ENCODE assay signal across 31 cellular contexts in the genomic region with DNA sequence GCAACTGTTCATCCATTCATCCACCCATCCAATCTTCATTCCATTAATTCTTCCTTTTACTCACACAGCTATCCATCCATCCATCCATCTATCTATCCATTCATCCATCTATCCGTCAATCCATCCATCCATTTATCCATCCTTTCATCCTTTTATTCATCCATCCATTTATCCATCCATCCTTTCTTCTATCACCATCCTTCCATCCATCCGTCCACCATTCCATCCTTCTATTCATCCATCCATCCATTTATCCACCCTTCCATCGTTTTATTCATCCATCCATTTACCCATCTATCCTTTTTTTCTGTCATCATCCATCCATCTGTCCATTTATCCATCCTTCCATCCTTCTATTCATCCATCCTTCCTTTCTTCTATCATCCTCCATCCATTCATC.
"Had no signal": no experiment of that assay in that cellular context is flagged by ENCODE, and none has a peak within 500 bp of the region (broad histone marks: within the 10 kb centered on the region; RNA-seq: fewer than 3 reads in every experiment).

No MANE protein-coding gene starts in this region.

- H3K9me3 Mint-ChIP-seq: natural killer cell treated with Interleukin-12 subunit alpha and Interleukin-12 subunit beta and Interleukin-15 and Interleukin-18, amount 100 ng/mL, for 72 hours; nephron progenitor cell; stimulated activated naive CD8-positive, alpha-beta T cell treated with anti-CD3 and anti-CD28 coated beads, Interleukin-15, amount 100 ng/mL, for 72 hours; type B pancreatic cell had no signal

- H3K27ac ChIP-seq: neutrophil, parathyroid adenoma, psoas muscle, skin epidermis, spleen, suprapubic skin, testis, tibial artery, transverse colon, upper lobe of right lung, uterus had no signal

- ATAC-seq: naive thymus-derived CD8-positive, alpha-beta T cell; natural killer cell treated with Interleukin-12 subunit alpha and Interleukin-12 subunit beta and Interleukin-15 and Interleukin-18, amount 100 ng/mL, for 72 hours; psoas muscle; right cardiac atrium; sciatic nerve; stimulated activated memory B cell treated with anti-CD40 and anti-IgM and Interleukin-4, amounts not matched to agents 10 μg/mL and 1 μg/mL and 100 μg/mL, for 72 hours; stimulated activated naive CD8-positive, alpha-beta T cell treated with anti-CD3 and anti-CD28 coated beads, Interleukin-15, amount 100 ng/mL, for 72 hours; stimulated activated naive CD8-positive, alpha-beta T cell treated with anti-CD3 and anti-CD28 coated beads, Interleukin-15, Interleukin-2, amounts not matched to agents 100 U/mL and 50 U/mL, for 24 hours; upper lobe of right lung had no signal

- H3K27ac Mint-ChIP-seq: natural killer cell treated with Interleukin-12 subunit alpha and Interleukin-12 subunit beta and Interleukin-15 and Interleukin-18, amount 100 ng/mL, for 72 hours; nephron progenitor cell; progenitor cell of endocrine pancreas; stimulated activated memory B cell treated with anti-CD40 and anti-IgM and Interleukin-4, amounts not matched to agents 10 μg/mL and 1 μg/mL and 100 μg/mL, for 72 hours; stimulated activated naive CD8-positive, alpha-beta T cell treated with anti-CD3 and anti-CD28 coated beads, Interleukin-15, amount 100 ng/mL, for 72 hours; type B pancreatic cell had no signal

- H3K9me3 ChIP-seq: neutrophil, psoas muscle, spleen, suprapubic skin, testis, tibial artery, transverse colon, upper lobe of right lung, uterus had no signal

- H3K4me3 Mint-ChIP-seq: naive thymus-derived CD8-positive, alpha-beta T cell; natural killer cell treated with Interleukin-12 subunit alpha and Interleukin-12 subunit beta and Interleukin-15 and Interleukin-18, amount 100 ng/mL, for 72 hours; nephron progenitor cell; neural crest cell; stimulated activated memory B cell treated with anti-CD40 and anti-IgM and Interleukin-4, amounts not matched to agents 10 μg/mL and 1 μg/mL and 100 μg/mL, for 72 hours; stimulated activated naive CD8-positive, alpha-beta T cell treated with anti-CD3 and anti-CD28 coated beads, Interleukin-15, amount 100 ng/mL, for 72 hours; type B pancreatic cell had no signal

- H3K9ac ChIP-seq: parathyroid adenoma had no signal

- DNase-seq: naive thymus-derived CD8-positive, alpha-beta T cell; nephron progenitor cell; nucleus accumbens; psoas muscle; right cardiac atrium; spleen; stimulated activated CD4-positive, alpha-beta T cell treated with anti-CD3 and anti-CD28 coated beads, Interleukin-12 subunit alpha, Interleukin-12 subunit beta, amount 100 ng/mL, for 4 hours; stimulated activated CD4-positive, alpha-beta T cell treated with anti-CD3 and anti-CD28 coated beads, Interleukin-1b, Interleukin-23, amount 100 ng/mL, for 48 hours; stimulated activated CD4-positive, alpha-beta T cell treated with anti-CD3 and anti-CD28 coated beads, Interleukin-4, amount 100 ng/mL, for 1 hour; stimulated activated CD4-positive, alpha-beta T cell treated with anti-CD3 and anti-CD28 coated beads, Interleukin-4, amount 100 ng/mL, for 4 hours; stimulated activated CD8-positive, alpha-beta memory T cell treated with anti-CD3 and anti-CD28 coated beads, Interleukin-4, amount 100 ng/mL, for 48 hours; stimulated activated naive CD4-positive, alpha-beta T cell; stimulated activated naive CD8-positive, alpha-beta T cell treated with anti-CD3 and anti-CD28 coated beads, Interleukin-15, amount 100 ng/mL, for 72 hours; stimulated activated naive CD8-positive, alpha-beta T cell treated with anti-CD3 and anti-CD28 coated beads, Interleukin-15, Interleukin-2, amounts not matched to agents 100 U/mL and 50 U/mL, for 24 hours; substantia nigra; testis; tibial artery; transverse colon; upper lobe of right lung; uterus had no signal

- H3K36me3 ChIP-seq: neutrophil, spleen, suprapubic skin, tibial artery, transverse colon, upper lobe of right lung, uterus had no signal

- H3K4me1 ChIP-seq: parathyroid adenoma, psoas muscle, spleen, suprapubic skin, testis, tibial artery, upper lobe of right lung, uterus had no signal

- H3K4me3 ChIP-seq: psoas muscle, skin epidermis, smooth muscle cell, spleen, suprapubic skin, testis, tibial artery, transverse colon, upper lobe of right lung, uterus had no signal

- H2AFZ ChIP-seq: parathyroid adenoma had no signal

- H3K4me1 Mint-ChIP-seq: naive thymus-derived CD8-positive, alpha-beta T cell; neural crest cell; stimulated activated memory B cell treated with anti-CD40 and anti-IgM and Interleukin-4, amounts not matched to agents 10 μg/mL and 1 μg/mL and 100 μg/mL, for 72 hours; stimulated activated naive CD8-positive, alpha-beta T cell treated with anti-CD3 and anti-CD28 coated beads, Interleukin-15, amount 100 ng/mL, for 72 hours had no signal

- H3K79me2 ChIP-seq: parathyroid adenoma had no signal

- H3K36me3 Mint-ChIP-seq: naive thymus-derived CD8-positive, alpha-beta T cell; natural killer cell treated with Interleukin-12 subunit alpha and Interleukin-12 subunit beta and Interleukin-15 and Interleukin-18, amount 100 ng/mL, for 72 hours; stimulated activated memory B cell treated with anti-CD40 and anti-IgM and Interleukin-4, amounts not matched to agents 10 μg/mL and 1 μg/mL and 100 μg/mL, for 72 hours; type B pancreatic cell had no signal

- H3K27me3 ChIP-seq: testis, transverse colon, uterus had no signal
